Comparison of ENCODE assay signal across 4 cellular contexts in the genomic region with DNA sequence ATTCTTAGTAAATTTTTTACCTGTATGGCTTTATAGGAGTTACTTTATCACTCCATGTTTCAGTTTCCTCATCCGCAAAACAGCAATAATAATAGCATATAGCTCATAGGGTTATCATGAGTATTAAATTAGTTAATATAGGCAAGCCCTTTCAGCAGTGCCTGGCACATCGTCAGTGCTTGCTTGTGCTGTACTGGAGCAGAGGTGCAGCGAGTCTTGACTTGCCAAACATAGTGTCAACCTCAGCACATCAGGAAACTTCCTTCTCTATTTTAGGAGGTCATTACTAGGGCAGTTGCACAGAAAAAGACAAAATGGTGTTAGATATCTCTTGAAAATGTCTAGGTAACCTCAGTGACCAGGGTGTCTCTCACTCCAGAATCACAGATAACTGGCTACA. TPM values are rescaled to one million over a fixed set of nuclear protein-coding genes. Genes with fewer than 3 reads are reported as not detected.
"Had no signal": no experiment of that assay in that cellular context is flagged by ENCODE, and none has a peak within 500 bp of the region (broad histone marks: within the 10 kb centered on the region; RNA-seq: fewer than 3 reads in every experiment).

No MANE protein-coding gene starts in this region.

RNA-seq across cellular contexts. Expression of a gene that starts 33.1 kb away (rescaled TPM):
- total RNA-seq: activated CD8-positive, alpha-beta T cell treated with anti-CD3 and anti-CD28 coated beads, Interleukin-2, amount 10 ng/mL, durations not matched to agents 7 days and 5 days; activated naive CD4-positive, alpha-beta T cell treated with anti-CD3 and anti-CD28 coated beads for 36 hours; chondrocyte; T-helper 17 cell had no signal
